Comparison of ENCODE assay signal across 9 cellular contexts in genomic region chr3:120506828-120507774, GRCh38. TPM values are rescaled to one million over a fixed set of nuclear protein-coding genes. Genes with fewer than 3 reads are reported as not detected.
A peak's percentile ranks its signal among the peaks of the same experiment; 100 is the strongest.
DNase-seq lines count a peak whose midpoint lies in the region; ATAC-seq and TF ChIP-seq lines count a peak whose summit lies in the region.
"Had no signal": no experiment of that assay in that cellular context is flagged by ENCODE, and none has a peak within 500 bp of the region (broad histone marks: within the 10 kb centered on the region; RNA-seq: fewer than 3 reads in every experiment).

No MANE protein-coding gene starts in this region.

- H3K4me1 Mint-ChIP-seq in GM23338 = peaks cover 18% of the 10 kb centered on the region
- H3K4me1 Mint-ChIP-seq: IgD-negative memory B cell had no signal

- H3K27me3 ChIP-seq in GM23338 (ENCODE audit: insufficient read depth) (no peaks in the 10 kb centered on the region), NT2/D1 (ENCODE audit: insufficient read depth, insufficient read length) (no peaks in the 10 kb centered on the region), dorsolateral prefrontal cortex (no peaks in the 10 kb centered on the region), mucosa of rectum (ENCODE audit: control insufficient read depth in 2 of 2, insufficient read depth in 2 of 2, low read length in 2 of 2) (no peaks in the 10 kb centered on the region)

- no peaks in the 10 kb centered on the region for H3K79me2 ChIP-seq in GM23338 (replicated peaks; ENCODE audit: insufficient read depth)

- peaks cover 9% of the 10 kb centered on the region for H3K36me3 ChIP-seq in GM23338 (ENCODE audit: insufficient read depth)
- H3K36me3 ChIP-seq in NT2/D1 (ENCODE audit: insufficient read depth, insufficient read length, low read length) = no peaks in the 10 kb centered on the region
- H3K36me3 ChIP-seq in mucosa of rectum (ENCODE audit: control insufficient read depth in 2 of 2, insufficient read depth in 2 of 2, low read length in 2 of 2) = no peaks in the 10 kb centered on the region

- H3K27ac ChIP-seq in GM23338 (ENCODE audit: low read depth) = no peak overlapping the region
- H3K27ac ChIP-seq in dorsolateral prefrontal cortex = no peak overlapping the region
- H3K27ac ChIP-seq in mucosa of rectum (ENCODE audit: low read depth in 2 of 2, low read length in 2 of 2) = peak overlapping the region; percentile 27 to 78

- H3K9me3 Mint-ChIP-seq in GM23338 = peaks cover 40% of the 10 kb centered on the region

- no peaks in the 10 kb centered on the region for H4K20me1 ChIP-seq in GM23338 (replicated peaks; ENCODE audit: insufficient read depth)

- H3K9me3 ChIP-seq in NT2/D1 (ENCODE audit: insufficient read depth, low read length) (peaks cover 32% of the 10 kb centered on the region), mucosa of rectum (ENCODE audit: control insufficient read depth in 2 of 2, low read length in 2 of 2) (no peaks in the 10 kb centered on the region)

- H2AFZ ChIP-seq in GM23338 = no peak overlapping the region

- H3K27me3 Mint-ChIP-seq in GM23338 (ENCODE audit: insufficient read depth, low read depth, poor library complexity) = no peaks in the 10 kb centered on the region

- ATAC-seq in GM23338 (no peak), HG02623 (IDR thresholded peaks at IDR 0.05; ENCODE audit: unreplicated experiment) (no peak)

- H3K9ac ChIP-seq in NT2/D1 (ENCODE audit: insufficient read length, low read depth) = no peak overlapping the region
- H3K9ac ChIP-seq in mucosa of rectum (ENCODE audit: low read depth in 1 of 2, low read length in 2 of 2) = no peak overlapping the region

- H3K4me3 ChIP-seq in GM23338 (no peak overlapping the region), NT2/D1 (ENCODE audit: insufficient read length, low read depth) (no peak overlapping the region), dorsolateral prefrontal cortex (no peak overlapping the region), mucosa of rectum (ENCODE audit: low read length in 2 of 2) (peak overlapping the region; percentile 51 to 52)

- H3K9me2 ChIP-seq in GM23338 (ENCODE audit: insufficient read depth) = no peaks in the 10 kb centered on the region

- peak; percentile 51 for DNase-seq in CD1c-positive myeloid dendritic cell (ENCODE audit: extremely low spot score)
- peak; percentile 79 for DNase-seq in GM23338 (ENCODE audit: low spot score)
- peak; percentile 36 for DNase-seq in NT2/D1 (ENCODE audit: low read depth, low spot score)
- no peak for DNase-seq in dorsolateral prefrontal cortex
- DNase-seq in NCI-H226 = no peak
- DNase-seq in cortex of kidney (lab: John Stamatoyannopoulos, UW) = no peak

- no peak overlapping the region for H3K4me2 ChIP-seq in GM23338

- H3K4me1 ChIP-seq in GM23338 (ENCODE audit: insufficient read depth) (peaks cover 25% of the 10 kb centered on the region), NT2/D1 (ENCODE audit: insufficient read depth, insufficient read length) (peaks cover 3% of the 10 kb centered on the region), mucosa of rectum (ENCODE audit: control insufficient read depth in 2 of 2, insufficient read depth in 2 of 2, low read length in 2 of 2) (peaks cover 4 to 17% of the 10 kb centered on the region in 2 donors)

- H3K36me3 Mint-ChIP-seq in GM23338 (ENCODE audit: low read depth) = peaks cover 14% of the 10 kb centered on the region

- no peaks in the 10 kb centered on the region for H3F3A ChIP-seq in GM23338 (replicated peaks; ENCODE audit: low read depth)

- H3K4me3 Mint-ChIP-seq in GM23338 = no peak overlapping the region
- H3K4me3 Mint-ChIP-seq: IgD-negative memory B cell had no signal

- peak; percentile 73 to 91 for TF ChIP-seq CTCF in GM23338 (conservative IDR thresholded peaks at IDR 0.05; ENCODE audit: low read depth in 2 of 2)
- peak in 55 of 56 donors; percentile 30 to 73 (median 57) for TF ChIP-seq CTCF in dorsolateral prefrontal cortex (IDR thresholded peaks at IDR 0.05 in 54 of 56, conservative IDR thresholded peaks at IDR 0.05 in 2 of 56; ENCODE audit: low read depth in 1 of 56, partially characterized antibody in 56 of 56)

- H3K27ac Mint-ChIP-seq in GM23338 = no peak overlapping the region
- H3K27ac Mint-ChIP-seq: IgD-negative memory B cell had no signal

- intact Hi-C loops in dorsolateral prefrontal cortex (cut with DNase I) = no loop called here

TF ChIP-seq in GM23338, 12 proteins besides CTCF, POLR2A, EP300 and RAD21:
- no peak for TF ChIP-seq ZNF331 (CRISPR knock-in tag; IDR thresholded peaks at IDR 0.05; ENCODE audit: low read depth)
- no peak for TF ChIP-seq EZH2phosphoT487 (IDR thresholded peaks at IDR 0.05; ENCODE audit: unreplicated experiment)
- TF ChIP-seq REST (IDR thresholded peaks at IDR 0.05; ENCODE audit: unreplicated experiment) = no peak
- no peak for TF ChIP-seq EZH2 (IDR thresholded peaks at IDR 0.05; ENCODE audit: low read depth, unreplicated experiment)
- no peak for TF ChIP-seq NANOG (IDR thresholded peaks at IDR 0.05; ENCODE audit: borderline replicate concordance)
- TF ChIP-seq ETS1 (IDR thresholded peaks at IDR 0.05) = no peak
- TF ChIP-seq JUNB (IDR thresholded peaks at IDR 0.05; ENCODE audit: unreplicated experiment) = no peak

RNA-seq across cellular contexts. Expression of gene FSTL1, which starts 56.3 kb away (rescaled TPM):
- 258 and 272 TPM in 2 replicates for total RNA-seq in GM23338 (2014; rRNA removed; shearing (Covaris generic))
- 49.1 and 50.8 TPM in 2 replicates for polyA plus RNA-seq in GM23338 (2016; fragmentation: Nextera tagmentation; extraction: Ambion mirVana)
- 100 to 1,000 TPM in 4 of 120 experiments, 10 to 100 TPM in 116; 27.6 to 130 (median 46.8) TPM for total RNA-seq in dorsolateral prefrontal cortex
- polyA plus RNA-seq: IgD-negative memory B cell had no signal

Comparison
In these comparisons a context has a peak if more than half of its experiments do, and no peak if none do; other contexts are left out.
1. DNase-seq: peak in CD1c-positive myeloid dendritic cell (single experiment), GM23338 (single experiment) and NT2/D1 (single experiment); none in dorsolateral prefrontal cortex (0 of 10), NCI-H226 (single experiment) and cortex of kidney (single experiment).
2. H3K27ac ChIP-seq: peak in mucosa of rectum (2 of 2); none in GM23338 (single experiment) and dorsolateral prefrontal cortex (0 of 59).
3. H3K4me3 ChIP-seq: peak in mucosa of rectum (2 of 2); none in GM23338 (single experiment), NT2/D1 (single experiment) and dorsolateral prefrontal cortex (0 of 59).